ENCODE assay signal across 12 cellular contexts in the genomic region with DNA sequence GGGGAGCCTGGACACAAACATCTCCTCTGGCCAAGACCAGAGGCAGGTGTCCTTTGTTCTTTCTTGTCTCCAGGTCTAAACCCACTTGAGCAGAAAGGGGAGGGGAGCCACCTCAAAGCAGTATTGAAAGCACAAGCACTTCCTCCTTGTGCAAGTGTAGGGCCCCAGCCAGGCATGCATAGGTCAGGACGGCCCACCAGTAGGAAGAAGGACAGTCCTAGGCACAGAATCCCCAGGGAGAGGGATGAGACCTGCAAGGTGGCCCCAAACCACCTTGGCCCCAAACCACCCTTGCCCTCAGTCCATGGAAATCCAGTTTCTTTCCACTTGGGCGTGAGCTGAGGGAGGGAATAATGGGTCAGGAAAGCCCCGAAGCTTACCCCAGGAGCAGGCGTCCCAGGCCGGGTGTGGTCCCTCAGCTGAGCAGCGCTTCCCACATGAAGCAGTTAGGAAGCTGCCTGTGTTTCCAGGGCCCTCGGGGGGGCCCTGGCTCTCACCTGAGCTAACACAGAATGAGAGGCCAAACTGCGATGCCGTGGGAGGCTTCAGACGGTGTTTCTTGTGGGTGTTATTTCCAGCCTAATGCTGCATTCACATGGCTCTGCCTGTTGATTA. TPM values are rescaled to one million over a fixed set of nuclear protein-coding genes. Genes with fewer than 3 reads are reported as not detected.
A peak's percentile ranks its signal among the peaks of the same experiment; 100 is the strongest.
DNase-seq lines count a peak whose midpoint lies in the region; ATAC-seq, FAIRE-seq and TF ChIP-seq lines count a peak whose summit lies in the region.
"Had no signal": no experiment of that assay in that cellular context is flagged by ENCODE, and none has a peak within 500 bp of the region (broad histone marks: within the 10 kb centered on the region; RNA-seq: fewer than 3 reads in every experiment).

No MANE protein-coding gene starts in this region.

- TF ChIP-seq POLR2A in H54 (IDR thresholded peaks at IDR 0.05; ENCODE audit: low read depth, low read length), result no peak

- FAIRE-seq in H54 (lab: Jason Lieb, UNC), result no peak

- DNase-seq in NCI-H2029 (lab: John Stamatoyannopoulos, UW), result peak; percentile 10
- DNase-seq in NCI-H2029 treated with DMSO at 0.1 percent for 48 hours (lab: John Stamatoyannopoulos, UW), result no peak
- DNase-seq in germinal center (ENCODE audit: low spot score), result peak; percentile 42
- no peak for DNase-seq in NCI-H345 treated with DMSO at 0.1 percent for 48 hours (lab: John Stamatoyannopoulos, UW; ENCODE audit: unreplicated experiment)
- no peak for DNase-seq in H54 (ENCODE audit: insufficient read length, low spot score)
- DNase-seq: DND-41; NCI-H1105; PC-3; stimulated activated CD4-positive, alpha-beta T cell treated with anti-CD3 and anti-CD28 coated beads, Interleukin-4, amount 100 ng/mL, for 1 hour had no signal

- ATAC-seq in GM21423 (IDR thresholded peaks at IDR 0.05; ENCODE audit: unreplicated experiment) (peak; percentile 91), HG03064 (IDR thresholded peaks at IDR 0.05; ENCODE audit: low read depth, unreplicated experiment) (peak; percentile 69), esophagus mucosa (no peak)
- ATAC-seq: PC-3 had no signal

RNA-seq across cellular contexts. Expression of gene IGSF9B, which starts 20.4 kb away (rescaled TPM):
- 1.5 TPM for total RNA-seq in esophagus mucosa

Comparison
In these comparisons a context has a peak if more than half of its experiments do, and no peak if none do; other contexts are left out.
1. DNase-seq: peak in NCI-H2029 (single experiment) and germinal center (single experiment); none in NCI-H2029 treated with DMSO at 0.1 percent for 48 hours (single experiment), NCI-H345 treated with DMSO at 0.1 percent for 48 hours (single experiment) and H54 (single experiment).